Comparison of ENCODE assay signal across 11 cellular contexts in genomic region chr2:100394111-100394641, GRCh38. TPM values are rescaled to one million over a fixed set of nuclear protein-coding genes. Genes with fewer than 3 reads are reported as not detected.
DNase-seq lines count a peak whose midpoint lies in the region; ATAC-seq and TF ChIP-seq lines count a peak whose summit lies in the region.
"Had no signal": no experiment of that assay in that cellular context is flagged by ENCODE, and none has a peak within 500 bp of the region (broad histone marks: within the 10 kb centered on the region; RNA-seq: fewer than 3 reads in every experiment).

No MANE protein-coding gene starts in this region.

- H3K36me3 ChIP-seq in GM06990 (ENCODE audit: control insufficient read depth, insufficient read depth, low read length) (peaks cover 6% of the 10 kb centered on the region), HAP-1 (replicated peaks) (no peaks in the 10 kb centered on the region)

- H3K27ac Mint-ChIP-seq in T-helper 17 cell: no peak overlapping the region
- H3K27ac Mint-ChIP-seq: activated CD4-positive, alpha-beta memory T cell treated with anti-CD3 and anti-CD28 coated beads for 36 hours had no signal

- H3K4me3 Mint-ChIP-seq in T-helper 17 cell: no peak overlapping the region
- H3K4me3 Mint-ChIP-seq: activated CD4-positive, alpha-beta memory T cell treated with anti-CD3 and anti-CD28 coated beads for 36 hours; CD14-positive monocyte had no signal

- TF ChIP-seq CTCF in GM06990 (IDR thresholded peaks at IDR 0.05; ENCODE audit: insufficient read depth, low read length, poor library complexity, severe bottlenecking): no peak

- DNase-seq in GM06990 (ENCODE audit: extremely low read depth, insufficient read length): peak; percentile 77
- no peak for DNase-seq in T-helper 17 cell
- DNase-seq in epidermal melanocyte (ENCODE audit: insufficient read length, low spot score): no peak
- no peak for DNase-seq in ecto neural progenitor cell (ENCODE audit: low spot score)
- DNase-seq in A172 (ENCODE audit: low spot score): no peak
- DNase-seq in HAP-1 (ENCODE audit: low spot score in 2 of 2): no peak
- DNase-seq: activated CD4-positive, alpha-beta memory T cell treated with anti-CD3 and anti-CD28 coated beads for 36 hours; testis had no signal

- H3K9me3 ChIP-seq in T-helper 17 cell (ENCODE audit: control insufficient read depth, low read length, poor library complexity, severe bottlenecking) (no peaks in the 10 kb centered on the region), HAP-1 (no peaks in the 10 kb centered on the region)
- H3K9me3 ChIP-seq: testis had no signal

- peak; percentile 21 for ATAC-seq in GM19324 (IDR thresholded peaks at IDR 0.05; ENCODE audit: low FRiP score, unreplicated experiment)
- peak; percentile 42 for ATAC-seq in HG02884 (IDR thresholded peaks at IDR 0.05; ENCODE audit: unreplicated experiment)
- ATAC-seq in T-helper 17 cell: peak; percentile 63

- H3K27me3 Mint-ChIP-seq in T-helper 17 cell: no peaks in the 10 kb centered on the region
- H3K27me3 Mint-ChIP-seq: activated CD4-positive, alpha-beta memory T cell treated with anti-CD3 and anti-CD28 coated beads for 36 hours had no signal

- no peaks in the 10 kb centered on the region for H3K4me1 ChIP-seq in HAP-1
- H3K4me1 ChIP-seq: testis had no signal

- H3K4me3 ChIP-seq in GM06990 (replicated peaks; ENCODE audit: low read depth, low read length) (peak overlapping the region; percentile 19; the same call in 1 of the 2 replicates), HAP-1 (no peak overlapping the region)
- H3K4me3 ChIP-seq: testis had no signal

- in situ Hi-C loops in HAP-1 (cut with MboI; ENCODE audit: low sequenced_read_pairs): no loop called here

- H3K27me3 ChIP-seq in GM06990 (replicated peaks; ENCODE audit: control insufficient read depth, insufficient read depth, low read length) (no peaks in the 10 kb centered on the region), HAP-1 (ENCODE audit: low read depth) (no peaks in the 10 kb centered on the region)
- H3K27me3 ChIP-seq: testis had no signal

- no peaks in the 10 kb centered on the region for H3K36me3 Mint-ChIP-seq in T-helper 17 cell (ENCODE audit: low read depth)
- H3K36me3 Mint-ChIP-seq: activated CD4-positive, alpha-beta memory T cell treated with anti-CD3 and anti-CD28 coated beads for 36 hours had no signal

- H3K4me1 Mint-ChIP-seq in T-helper 17 cell: peaks cover 2% of the 10 kb centered on the region
- H3K4me1 Mint-ChIP-seq: CD14-positive monocyte had no signal

RNA-seq across cellular contexts. Expression of gene CHST10, which starts 23.3 kb away (rescaled TPM):
- total RNA-seq in T-helper 17 cell: 1 to 10 TPM; 2.1 to 2.8 TPM
- total RNA-seq in A172 (2014; rRNA removed; shearing (Covaris generic)): 24.2 and 42.6 TPM in 2 replicates
